ENCODE assay signal across 6 cellular contexts in genomic region chr21:19544493-19544892, GRCh38.
A peak's percentile ranks its signal among the peaks of the same experiment; 100 is the strongest.
DNase-seq lines count a peak whose midpoint lies in the region; FAIRE-seq and TF ChIP-seq lines count a peak whose summit lies in the region.
"Not testable (repeated sequence)": the region's sequence is repeated elsewhere in the genome, so short reads cannot be mapped to it uniquely, and the experiment has no call there.

No MANE protein-coding gene starts in this region.

- peaks cover 30% of the 10 kb centered on the region for H3K4me1 Mint-ChIP-seq in astrocyte (ENCODE audit: low read depth, unreplicated experiment)
- not testable (repeated sequence) for H3K4me1 Mint-ChIP-seq in mesothelial cell of epicardium

- H3K27ac Mint-ChIP-seq in astrocyte (ENCODE audit: unreplicated experiment) (peak overlapping the region; percentile 95), mesothelial cell of epicardium (peak overlapping the region; percentile 28)

- not testable (repeated sequence) for FAIRE-seq in astrocyte (lab: Jason Lieb, UNC)

- H3K4me3 ChIP-seq in HEK293 (ENCODE audit: low read depth, low read length); MG63; astrocyte (ENCODE audit: insufficient read depth, low read depth, low read length); choroid plexus epithelial cell (ENCODE audit: low read depth, low read length): not testable (repeated sequence)

- H3K27ac ChIP-seq in HEK293 (ENCODE audit: extremely low read depth, low read depth, low read length); astrocyte (ENCODE audit: low read depth, low read length): not testable (repeated sequence)

- H3K4me3 Mint-ChIP-seq in astrocyte (ENCODE audit: unreplicated experiment); mesothelial cell of epicardium: not testable (repeated sequence)

- H3K9me3 ChIP-seq in HEK293 (ENCODE audit: control insufficient read depth, insufficient read depth, low read depth, low read length); MG63; astrocyte (ENCODE audit: insufficient read depth, low read depth, low read length): not testable (repeated sequence)

- H3K9ac ChIP-seq in astrocyte (ENCODE audit: low read length) = not testable (repeated sequence)

- DNase-seq in MG63 (peak; percentile 0), NCI-H82 (lab: John Stamatoyannopoulos, UW) (peak; percentile 5), choroid plexus epithelial cell (ENCODE audit: low read depth) (peak; percentile 38)
- DNase-seq in astrocyte (ENCODE audit: low read depth); mesothelial cell of epicardium (ENCODE audit: low spot score in 2 of 2, unreplicated experiment in 2 of 2): not testable (repeated sequence)

- not testable (repeated sequence) for H3K27me3 Mint-ChIP-seq in astrocyte (ENCODE audit: low read depth, unreplicated experiment); mesothelial cell of epicardium (ENCODE audit: low read depth)

- not testable (repeated sequence) for TF ChIP-seq CTCF in HEK293 (tag by site-specific recombination; IDR thresholded peaks at IDR 0.05); astrocyte (IDR thresholded peaks at IDR 0.05; ENCODE audit: insufficient read depth, low read depth, low read length); choroid plexus epithelial cell (conservative IDR thresholded peaks at IDR 0.05; ENCODE audit: low read depth, low read length); mesothelial cell of epicardium (IDR thresholded peaks at IDR 0.05; ENCODE audit: unreplicated experiment)

- H3K79me2 ChIP-seq in astrocyte (ENCODE audit: insufficient read depth, low read length) = not testable (repeated sequence)

- H3K4me1 ChIP-seq in HEK293 (ENCODE audit: control insufficient read depth, insufficient read depth, low read length); astrocyte (ENCODE audit: insufficient read depth, low read length): not testable (repeated sequence)

- CTCF ChIA-PET in HEK293 (lab: Yijun Ruan, JAX) = not testable (repeated sequence)

- not testable (repeated sequence) for H3K36me3 ChIP-seq in HEK293 (ENCODE audit: control insufficient read depth in 2 of 2, insufficient read depth in 1 of 2, low read length in 2 of 2); MG63; astrocyte (ENCODE audit: insufficient read depth, low read length)

- not testable (repeated sequence) for H2AFZ ChIP-seq in astrocyte (ENCODE audit: low read depth, low read length)

- H3K4me2 ChIP-seq in astrocyte (ENCODE audit: low read length) = not testable (repeated sequence)

- POLR2A ChIA-PET in HEK293 (lab: Yijun Ruan, JAX) = not testable (repeated sequence)

- peaks cover 19% of the 10 kb centered on the region for H3K9me3 Mint-ChIP-seq in astrocyte (ENCODE audit: unreplicated experiment)
- peaks cover 33% of the 10 kb centered on the region for H3K9me3 Mint-ChIP-seq in mesothelial cell of epicardium

- H3K36me3 Mint-ChIP-seq in astrocyte (ENCODE audit: low read depth, unreplicated experiment) = not testable (repeated sequence)
- peaks cover 18% of the 10 kb centered on the region for H3K36me3 Mint-ChIP-seq in mesothelial cell of epicardium

- not testable (repeated sequence) for H3K27me3 ChIP-seq in MG63; astrocyte (ENCODE audit: insufficient read depth, low read length)

- not testable (repeated sequence) for H4K20me1 ChIP-seq in astrocyte (ENCODE audit: insufficient read depth, low read length)

TF ChIP-seq in HEK293, 187 proteins besides CTCF, POLR2A, EP300 and RAD21:
- TF ChIP-seq MEIS1 (CRISPR knock-in tag; IDR thresholded peaks at IDR 0.05; ENCODE audit: borderline replicate concordance) = peak; percentile 70; the same call in 1 of the 2 replicates
